ENCODE assay signal across 33 cellular contexts in the genomic region with DNA sequence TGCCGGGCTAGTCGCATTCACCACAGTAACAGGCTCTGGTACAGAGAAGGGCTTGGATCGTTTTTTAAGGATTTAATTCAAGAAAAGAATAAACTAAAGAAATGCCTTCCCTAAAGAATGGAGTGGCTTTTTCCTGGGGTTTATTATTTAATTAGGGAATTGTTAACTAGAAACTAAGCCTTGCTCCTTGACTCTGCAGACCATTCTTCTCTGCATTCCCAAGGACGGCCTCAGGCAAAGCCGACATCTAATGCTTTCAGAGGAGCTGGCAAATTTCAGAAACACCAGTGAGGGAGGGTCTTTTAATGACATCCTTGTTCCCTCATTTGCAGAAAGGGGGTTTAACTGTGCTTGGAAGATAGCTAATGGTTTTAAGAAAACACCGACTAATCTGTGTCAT.
"Had no signal": no experiment of that assay in that cellular context is flagged by ENCODE, and none has a peak within 500 bp of the region (broad histone marks: within the 10 kb centered on the region; RNA-seq: fewer than 3 reads in every experiment).

No MANE protein-coding gene starts in this region.

- H3K9me3 Mint-ChIP-seq: activated CD4-positive, alpha-beta T cell treated with anti-CD3 and anti-CD28 coated beads, Interleukin-2, amount 10 ng/mL, durations not matched to agents 7 days and 5 days; activated naive CD4-positive, alpha-beta T cell treated with anti-CD3 and anti-CD28 coated beads, Interleukin-2, amount 50 U/mL, for 24 hours; activated naive CD8-positive, alpha-beta T cell treated with anti-CD3 and anti-CD28 coated beads, Interleukin-2, amount 10 ng/mL, durations not matched to agents 7 days and 5 days; activated T-cell treated with anti-CD3 and anti-CD28 coated beads, Interleukin-2, amount 50 U/mL, for 24 hours; activated T-helper 2 cell treated with anti-CD3 and anti-CD28 coated beads, Interferon-gamma antibody, Interleukin-2, Interleukin-4, amounts not matched to agents 10 μg/mL and 5 μg/mL and 100 μg/mL, durations not matched to agents 14 hours and 24 hours and 36 hours; T-helper 1 cell treated with Interleukin-12 subunit alpha and Interleukin-12 subunit beta and Interleukin-4 antibody, amounts not matched to agents 30 μg/mL and 1 μg/mL, for 36 hours; T-helper 2 cell treated with Interferon-gamma antibody and Interleukin-4, amounts not matched to agents 5 μg/mL and 100 μg/mL, for 36 hours had no signal

- ATAC-seq: activated CD4-positive, alpha-beta T cell treated with anti-CD3 and anti-CD28 coated beads for 36 hours; activated CD4-positive, CD25-positive, alpha-beta regulatory T cell treated with anti-CD3 and anti-CD28 coated beads, Interleukin-2, amount 50 U/mL, for 24 hours; activated CD8-positive, alpha-beta T cell treated with anti-CD3 and anti-CD28 coated beads, Interleukin-2, amount 10 ng/mL, durations not matched to agents 7 days and 5 days; body of pancreas had no signal

- H3K9ac ChIP-seq: SK-N-SH had no signal

- H3K36me3 ChIP-seq: breast epithelium, MG63, SJSA1 had no signal

- H3K4me1 Mint-ChIP-seq: activated CD4-positive, alpha-beta T cell treated with anti-CD3 and anti-CD28 coated beads for 36 hours; activated CD4-positive, alpha-beta T cell treated with anti-CD3 and anti-CD28 coated beads, Interleukin-2, amount 10 ng/mL, durations not matched to agents 7 days and 5 days; activated naive CD4-positive, alpha-beta T cell treated with anti-CD3 and anti-CD28 coated beads, Interleukin-2, amount 50 U/mL, for 24 hours; activated naive CD8-positive, alpha-beta T cell treated with anti-CD3 and anti-CD28 coated beads, Interleukin-2, amount 10 ng/mL, durations not matched to agents 7 days and 5 days had no signal

- H3K27me3 Mint-ChIP-seq: activated CD4-positive, alpha-beta T cell treated with anti-CD3 and anti-CD28 coated beads, Interleukin-2, amount 10 ng/mL, durations not matched to agents 7 days and 5 days; activated naive CD4-positive, alpha-beta T cell treated with anti-CD3 and anti-CD28 coated beads, Interleukin-2, amount 50 U/mL, for 24 hours had no signal

- H3K9me2 ChIP-seq: SK-N-SH had no signal

- H3K4me2 ChIP-seq: SK-N-SH had no signal

- H3K27me3 ChIP-seq: body of pancreas, breast epithelium, MG63, SJSA1 had no signal

- H3K36me3 Mint-ChIP-seq: activated naive CD4-positive, alpha-beta T cell treated with anti-CD3 and anti-CD28 coated beads, Interleukin-2, amount 50 U/mL, for 24 hours; activated naive CD8-positive, alpha-beta T cell treated with anti-CD3 and anti-CD28 coated beads, Interleukin-2, amount 10 ng/mL, durations not matched to agents 7 days and 5 days had no signal

- H3K27ac ChIP-seq: body of pancreas, breast epithelium, SJSA1 had no signal

- H3K4me1 ChIP-seq: body of pancreas, breast epithelium had no signal

- H3K4me3 Mint-ChIP-seq: activated CD4-positive, alpha-beta T cell treated with anti-CD3 and anti-CD28 coated beads for 36 hours; activated CD4-positive, alpha-beta T cell treated with anti-CD3 and anti-CD28 coated beads, Interleukin-2, amount 10 ng/mL, durations not matched to agents 7 days and 5 days; activated CD8-positive, alpha-beta T cell treated with anti-CD3 and anti-CD28 coated beads, Interleukin-2, amount 10 ng/mL, durations not matched to agents 7 days and 5 days; activated naive CD4-positive, alpha-beta T cell treated with anti-CD3 and anti-CD28 coated beads, Interleukin-2, amount 50 U/mL, for 24 hours; activated naive CD8-positive, alpha-beta T cell treated with anti-CD3 and anti-CD28 coated beads, Interleukin-2, amount 10 ng/mL, durations not matched to agents 7 days and 5 days; activated T-cell treated with anti-CD3 and anti-CD28 coated beads, Interleukin-2, amount 50 U/mL, for 24 hours; T-helper 1 cell treated with Interleukin-12 subunit alpha and Interleukin-12 subunit beta and Interleukin-4 antibody, amounts not matched to agents 30 μg/mL and 1 μg/mL, for 36 hours; T-helper 2 cell treated with Interferon-gamma antibody and Interleukin-4, amounts not matched to agents 5 μg/mL and 100 μg/mL, for 36 hours had no signal

- H3K9me3 ChIP-seq: body of pancreas, breast epithelium, MG63, SJSA1, SK-N-SH had no signal

- DNase-seq: activated CD4-positive, alpha-beta T cell treated with anti-CD3 and anti-CD28 coated beads for 36 hours; activated CD4-positive, alpha-beta T cell treated with anti-CD3 and anti-CD28 coated beads, Interleukin-2, amount 10 ng/mL, durations not matched to agents 7 days and 5 days; activated CD4-positive, alpha-beta T cell treated with anti-CD3 and anti-CD28 coated beads, Interleukin-2, amount 50 U/mL, for 48 hours; activated CD8-positive, alpha-beta T cell treated with anti-CD3 and anti-CD28 coated beads, Interleukin-2, amount 10 ng/mL, durations not matched to agents 7 days and 5 days; activated gamma-delta T cell; activated naive CD4-positive, alpha-beta T cell treated with Interleukin-2 at 50 U/mL for 16 hours; activated naive CD8-positive, alpha-beta T cell treated with anti-CD3 and anti-CD28 coated beads, Interleukin-2, amount 10 ng/mL, durations not matched to agents 7 days and 5 days; activated T-cell treated with anti-CD3 and anti-CD28 coated beads, Interleukin-2, amount 50 U/mL, for 24 hours; amygdala; body of pancreas; caudate nucleus; KBM-7; MG63; NCI-H1048; NCI-H1436 treated with DMSO at 0.1 percent for 48 hours; NCI-H1694 treated with DMSO at 0.1 percent for 48 hours; NCI-H2029; NCI-H2107; NCI-H2171; NCI-H510A; NCI-H526; NCI-H748 treated with DMSO at 0.1 percent for 48 hours; NK-92 treated with Interleukin-12 subunit alpha and Interleukin-12 subunit beta, amount 100 ng/mL, for 24 hours; OCI-M1; SHP77 treated with DMSO at 0.1 percent for 48 hours; SK-N-SH had no signal

- H3K4me3 ChIP-seq: body of pancreas, breast epithelium, MG63, SJSA1 had no signal

- H3K27ac Mint-ChIP-seq: activated CD4-positive, alpha-beta T cell treated with anti-CD3 and anti-CD28 coated beads for 36 hours; activated CD4-positive, alpha-beta T cell treated with anti-CD3 and anti-CD28 coated beads, Interleukin-2, amount 10 ng/mL, durations not matched to agents 7 days and 5 days; activated CD8-positive, alpha-beta T cell treated with anti-CD3 and anti-CD28 coated beads, Interleukin-2, amount 10 ng/mL, durations not matched to agents 7 days and 5 days; activated naive CD4-positive, alpha-beta T cell treated with anti-CD3 and anti-CD28 coated beads, Interleukin-2, amount 50 U/mL, for 24 hours; activated naive CD8-positive, alpha-beta T cell treated with anti-CD3 and anti-CD28 coated beads, Interleukin-2, amount 10 ng/mL, durations not matched to agents 7 days and 5 days; activated T-cell treated with anti-CD3 and anti-CD28 coated beads, Interleukin-2, amount 50 U/mL, for 24 hours; activated T-helper 2 cell treated with anti-CD3 and anti-CD28 coated beads, Interferon-gamma antibody, Interleukin-2, Interleukin-4, amounts not matched to agents 10 μg/mL and 5 μg/mL and 100 μg/mL, durations not matched to agents 14 hours and 24 hours and 36 hours; T-helper 1 cell treated with Interleukin-12 subunit alpha and Interleukin-12 subunit beta and Interleukin-4 antibody, amounts not matched to agents 30 μg/mL and 1 μg/mL, for 36 hours; T-helper 2 cell treated with Interferon-gamma antibody and Interleukin-4, amounts not matched to agents 5 μg/mL and 100 μg/mL, for 36 hours had no signal
